In genomic region chr10:99387541-99387940, GRCh38 we compare ENCODE assay signal across 30 cellular contexts. TPM values are rescaled to one million over a fixed set of nuclear protein-coding genes. Genes with fewer than 3 reads are reported as not detected.
"Had no signal": no experiment of that assay in that cellular context is flagged by ENCODE, and none has a peak within 500 bp of the region (broad histone marks: within the 10 kb centered on the region; RNA-seq: fewer than 3 reads in every experiment).

No MANE protein-coding gene starts in this region.

- DNase-seq: naive B cell; naive thymus-derived CD8-positive, alpha-beta T cell; nephron progenitor cell; occipital lobe; ovary; posterior cingulate gyrus; psoas muscle; right cardiac atrium; small intestine; stimulated activated CD4-positive, alpha-beta T cell treated with anti-CD3 and anti-CD28 coated beads, Interleukin-15, amount 100 ng/mL, for 24 hours; stimulated activated CD4-positive, alpha-beta T cell treated with anti-CD3 and anti-CD28 coated beads, Interleukin-2, amount 100 ng/mL, for 24 hours; stimulated activated CD4-positive, alpha-beta T cell treated with anti-CD3 and anti-CD28 coated beads, Interleukin-2, amount 100 ng/mL, for 48 hours; stimulated activated CD4-positive, alpha-beta T cell treated with anti-CD3 and anti-CD28 coated beads, Interleukin-4, amount 100 ng/mL, for 24 hours; stimulated activated naive B cell treated with anti-CD40 and anti-IgM and Interleukin-4, amounts not matched to agents 10 μg/mL and 1 μg/mL and 100 μg/mL, for 72 hours; stimulated activated naive CD4-positive, alpha-beta T cell treated with Interleukin-2 at 50 U/mL for 16 hours; stomach; thyroid gland; trophoblast cell; uterus had no signal

- H2AFZ ChIP-seq: parathyroid adenoma had no signal

- H3K27me3 ChIP-seq: ovary, thyroid gland, upper lobe of left lung, uterus had no signal

- H3K79me2 ChIP-seq: parathyroid adenoma had no signal

- H3K4me3 Mint-ChIP-seq: naive B cell; naive thymus-derived CD8-positive, alpha-beta T cell; natural killer cell treated with Interleukin-12 subunit alpha and Interleukin-12 subunit beta and Interleukin-15 and Interleukin-18, amount 100 ng/mL, for 72 hours; nephron progenitor cell; neural crest cell; stimulated activated effector memory CD8-positive, alpha-beta T cell treated with anti-CD3 and anti-CD28 coated beads, Interleukin-12 subunit alpha, Interleukin-12 subunit beta, amount 100 ng/mL, for 72 hours; stimulated activated naive B cell treated with anti-CD40 and anti-IgM and Interleukin-4, amounts not matched to agents 10 μg/mL and 1 μg/mL and 100 μg/mL, for 72 hours; stimulated activated naive CD8-positive, alpha-beta T cell treated with anti-CD3 and anti-CD28 coated beads, Interleukin-15, Interleukin-2, amounts not matched to agents 100 ng/mL and 50 ng/mL, for 24 hours had no signal

- ATAC-seq: naive thymus-derived CD8-positive, alpha-beta T cell; sciatic nerve; stimulated activated naive B cell treated with anti-CD40 and anti-IgM and Interleukin-4, amounts not matched to agents 10 μg/mL and 1 μg/mL and 100 μg/mL, for 72 hours had no signal

- H3K4me3 ChIP-seq: ovary, psoas muscle, stomach, thoracic aorta, thyroid gland, tibial nerve, upper lobe of left lung, uterus had no signal

- H3K4me1 ChIP-seq: parathyroid adenoma, uterus had no signal

- H3K4me1 Mint-ChIP-seq: nephron progenitor cell; stimulated activated naive B cell treated with anti-CD40 and anti-IgM and Interleukin-4, amounts not matched to agents 10 μg/mL and 1 μg/mL and 100 μg/mL, for 72 hours had no signal

- H3K36me3 Mint-ChIP-seq: naive B cell; naive thymus-derived CD8-positive, alpha-beta T cell; natural killer cell treated with Interleukin-12 subunit alpha and Interleukin-12 subunit beta and Interleukin-15 and Interleukin-18, amount 100 ng/mL, for 72 hours; stimulated activated effector memory CD8-positive, alpha-beta T cell treated with anti-CD3 and anti-CD28 coated beads, Interleukin-12 subunit alpha, Interleukin-12 subunit beta, amount 100 ng/mL, for 72 hours; stimulated activated naive B cell treated with anti-CD40 and anti-IgM and Interleukin-4, amounts not matched to agents 10 μg/mL and 1 μg/mL and 100 μg/mL, for 72 hours had no signal

- H3K27ac Mint-ChIP-seq: naive thymus-derived CD8-positive, alpha-beta T cell; natural killer cell treated with Interleukin-12 subunit alpha and Interleukin-12 subunit beta and Interleukin-15 and Interleukin-18, amount 100 ng/mL, for 72 hours; nephron progenitor cell; progenitor cell of endocrine pancreas; stimulated activated effector memory CD8-positive, alpha-beta T cell treated with anti-CD3 and anti-CD28 coated beads, Interleukin-12 subunit alpha, Interleukin-12 subunit beta, amount 100 ng/mL, for 72 hours; stimulated activated naive B cell treated with anti-CD40 and anti-IgM and Interleukin-4, amounts not matched to agents 10 μg/mL and 1 μg/mL and 100 μg/mL, for 72 hours; stimulated activated naive CD8-positive, alpha-beta T cell treated with anti-CD3 and anti-CD28 coated beads, Interleukin-15, Interleukin-2, amounts not matched to agents 100 ng/mL and 50 ng/mL, for 24 hours had no signal

- H3K9me3 ChIP-seq: ovary, psoas muscle, stomach, thoracic aorta, thyroid gland, tibial nerve, upper lobe of left lung, uterus had no signal

- H3K9ac ChIP-seq: parathyroid adenoma had no signal

- H3K27ac ChIP-seq: ovary, parathyroid adenoma, psoas muscle, stomach, thoracic aorta, thyroid gland, tibial nerve, upper lobe of left lung, uterus had no signal

- H3K36me3 ChIP-seq: ovary, stomach, thoracic aorta, thyroid gland, tibial nerve, upper lobe of left lung, uterus had no signal

- H3K9me3 Mint-ChIP-seq: naive B cell; naive thymus-derived CD8-positive, alpha-beta T cell; natural killer cell treated with Interleukin-12 subunit alpha and Interleukin-12 subunit beta and Interleukin-15 and Interleukin-18, amount 100 ng/mL, for 72 hours; nephron progenitor cell; neural crest cell; stimulated activated effector memory CD8-positive, alpha-beta T cell treated with anti-CD3 and anti-CD28 coated beads, Interleukin-12 subunit alpha, Interleukin-12 subunit beta, amount 100 ng/mL, for 72 hours; stimulated activated naive B cell treated with anti-CD40 and anti-IgM and Interleukin-4, amounts not matched to agents 10 μg/mL and 1 μg/mL and 100 μg/mL, for 72 hours; stimulated activated naive CD8-positive, alpha-beta T cell treated with anti-CD3 and anti-CD28 coated beads, Interleukin-15, Interleukin-2, amounts not matched to agents 100 ng/mL and 50 ng/mL, for 24 hours had no signal

RNA-seq across cellular contexts. Expression of gene CNNM1, which starts 58.4 kb away (rescaled TPM):
- total RNA-seq: natural killer cell treated with Interleukin-12 subunit alpha and Interleukin-12 subunit beta and Interleukin-15 and Interleukin-18, amount 100 ng/mL, for 72 hours; psoas muscle; sciatic nerve; skeletal muscle tissue had no signal
